17 cellular contexts compared by ENCODE assay signal in the genomic region with DNA sequence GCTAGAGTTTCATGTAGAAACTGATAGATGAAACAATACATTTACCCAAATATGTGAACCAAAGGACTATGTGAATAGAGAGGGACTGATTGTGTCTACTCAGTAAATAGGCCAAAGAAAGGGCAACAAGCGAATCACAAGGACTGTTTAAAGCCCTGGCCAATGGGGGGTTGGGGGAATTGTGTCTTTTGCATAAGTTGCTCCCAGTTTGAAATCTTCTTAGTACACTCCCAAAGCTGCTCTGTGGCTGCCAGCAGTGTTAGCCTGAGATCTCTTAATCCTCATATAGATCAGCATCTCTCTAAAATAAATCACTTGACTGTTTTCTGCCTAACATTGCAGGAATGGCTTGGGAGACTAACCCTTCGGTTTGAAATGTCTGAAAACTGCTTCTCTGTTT.
DNase-seq lines count a peak whose midpoint lies in the region; ATAC-seq, FAIRE-seq and TF ChIP-seq lines count a peak whose summit lies in the region.
"Had no signal": no experiment of that assay in that cellular context is flagged by ENCODE, and none has a peak within 500 bp of the region (broad histone marks: within the 10 kb centered on the region; RNA-seq: fewer than 3 reads in every experiment).

No MANE protein-coding gene starts in this region.

- no peaks in the 10 kb centered on the region for H3K27me3 Mint-ChIP-seq in CD4-positive, CD25-positive, alpha-beta regulatory T cell
- H3K27me3 Mint-ChIP-seq in GM23338 (ENCODE audit: insufficient read depth, low read depth, poor library complexity) (no peaks in the 10 kb centered on the region), neural progenitor cell (ENCODE audit: insufficient read depth, low read depth) (no peaks in the 10 kb centered on the region)
- H3K27me3 Mint-ChIP-seq: B cell; CD4-positive, alpha-beta memory T cell had no signal

- H3K4me1 ChIP-seq in CD4-positive, CD25-positive, alpha-beta regulatory T cell (ENCODE audit: control insufficient read depth, insufficient read depth, low read length, poor library complexity, severe bottlenecking) = peaks cover 45% of the 10 kb centered on the region
- H3K4me1 ChIP-seq in GM23338 (ENCODE audit: insufficient read depth) (peaks cover 8% of the 10 kb centered on the region), neural progenitor cell (peaks cover 10% of the 10 kb centered on the region), heart left ventricle (peaks cover 0 to 14% (median 0%) of the 10 kb centered on the region in 12 donors)

- H3K9me3 ChIP-seq in CD4-positive, CD25-positive, alpha-beta regulatory T cell (ENCODE audit: control insufficient read depth in 2 of 2, low read length in 2 of 2) = no peaks in the 10 kb centered on the region
- H3K9me3 ChIP-seq in WERI-Rb-1 (ENCODE audit: severe bottlenecking) = no peaks in the 10 kb centered on the region
- no peaks in the 10 kb centered on the region for H3K9me3 ChIP-seq in neural progenitor cell (ENCODE audit: low read depth)
- H3K9me3 ChIP-seq in heart left ventricle = no peaks in the 10 kb centered on the region

- intact Hi-C loops in heart left ventricle (cut with DNase I) = no loop called here
- intact Hi-C loops in cardiac septum (cut with DNase I) = no loop called here

- no peaks in the 10 kb centered on the region for H3K79me2 ChIP-seq in GM23338 (replicated peaks; ENCODE audit: insufficient read depth)
- H3K79me2 ChIP-seq in neural progenitor cell (ENCODE audit: low read depth) = no peaks in the 10 kb centered on the region

- H4K20me1 ChIP-seq in GM23338 (replicated peaks; ENCODE audit: insufficient read depth) = no peaks in the 10 kb centered on the region
- H4K20me1 ChIP-seq in neural progenitor cell (ENCODE audit: low read depth) = no peaks in the 10 kb centered on the region

- no peaks in the 10 kb centered on the region for H3K36me3 Mint-ChIP-seq in CD4-positive, CD25-positive, alpha-beta regulatory T cell
- H3K36me3 Mint-ChIP-seq in GM23338 (ENCODE audit: low read depth) = no peaks in the 10 kb centered on the region
- H3K36me3 Mint-ChIP-seq in neural progenitor cell = no peaks in the 10 kb centered on the region
- H3K36me3 Mint-ChIP-seq: CD4-positive, alpha-beta memory T cell had no signal

- H3K36me3 ChIP-seq in CD4-positive, CD25-positive, alpha-beta regulatory T cell (ENCODE audit: control insufficient read depth, insufficient read depth, low read length) = no peaks in the 10 kb centered on the region
- H3K36me3 ChIP-seq in GM23338 (ENCODE audit: insufficient read depth) = no peaks in the 10 kb centered on the region
- no peaks in the 10 kb centered on the region for H3K36me3 ChIP-seq in WERI-Rb-1
- H3K36me3 ChIP-seq in neural progenitor cell = no peaks in the 10 kb centered on the region
- H3K36me3 ChIP-seq in heart left ventricle = no peaks in the 10 kb centered on the region

- H3K4me3 Mint-ChIP-seq in CD4-positive, CD25-positive, alpha-beta regulatory T cell = peak overlapping the region in 1 of 4 donors; percentile 10
- H3K4me3 Mint-ChIP-seq in GM23338 (no peak overlapping the region), neural progenitor cell (no peak overlapping the region)
- H3K4me3 Mint-ChIP-seq: B cell; CD4-positive, alpha-beta memory T cell; HFFc6 had no signal

- H3K4me2 ChIP-seq in GM23338 (no peak overlapping the region), neural progenitor cell (peak overlapping the region; percentile 3)

- no peak overlapping the region for H3K27ac Mint-ChIP-seq in CD4-positive, CD25-positive, alpha-beta regulatory T cell
- H3K27ac Mint-ChIP-seq in GM23338 (no peak overlapping the region), neural progenitor cell (no peak overlapping the region)
- H3K27ac Mint-ChIP-seq: B cell, HFFc6 had no signal

- H3F3A ChIP-seq in GM23338 (replicated peaks; ENCODE audit: low read depth) = no peaks in the 10 kb centered on the region
- no peaks in the 10 kb centered on the region for H3F3A ChIP-seq in neural progenitor cell (ENCODE audit: low read depth)

- peaks cover 20 to 36% (median 25%) of the 10 kb centered on the region in 4 donors for H3K4me1 Mint-ChIP-seq in CD4-positive, CD25-positive, alpha-beta regulatory T cell
- H3K4me1 Mint-ChIP-seq in GM23338 (peaks cover 12% of the 10 kb centered on the region; the same call in 2 of the 3 replicates), neural progenitor cell (peaks cover 6% of the 10 kb centered on the region)
- H3K4me1 Mint-ChIP-seq: B cell had no signal

- no peak for DNase-seq in CD4-positive, CD25-positive, alpha-beta regulatory T cell
- DNase-seq in GM23338 (ENCODE audit: low spot score) (no peak), WERI-Rb-1 (peak; percentile 85), neural progenitor cell (ENCODE audit: low spot score) (peak; percentile 50), heart left ventricle (no peak), cardiac septum (ENCODE audit: low spot score) (no peak), GM12891 (ENCODE audit: insufficient read length, low spot score) (no peak)
- DNase-seq: ACHN; C1 segment of cervical spinal cord; CD4-positive, alpha-beta memory T cell; DND-41; GDM1; HCEC 1CT; HFFc6 had no signal

- H3K9me3 Mint-ChIP-seq in CD4-positive, CD25-positive, alpha-beta regulatory T cell = peaks cover 0 to 2% (median 0%) of the 10 kb centered on the region in 7 donors
- H3K9me3 Mint-ChIP-seq in GM23338 (no peaks in the 10 kb centered on the region), neural progenitor cell (no peaks in the 10 kb centered on the region)
- H3K9me3 Mint-ChIP-seq: CD4-positive, alpha-beta memory T cell had no signal

- 0 out of 2 replicates have a peak overlapping the region, but pooled peaks have one; percentile 12 for H2AFZ ChIP-seq in GM23338
- H2AFZ ChIP-seq in neural progenitor cell (replicated peaks) = peak overlapping the region; percentile 66

- H3K9me2 ChIP-seq in GM23338 (ENCODE audit: insufficient read depth) = peaks cover 15% of the 10 kb centered on the region; the same call in 1 of the 2 replicates

- H3K4me3 ChIP-seq in CD4-positive, CD25-positive, alpha-beta regulatory T cell (ENCODE audit: low read depth, low read length) = peak overlapping the region; percentile 32
- H3K4me3 ChIP-seq in GM23338 (no peak overlapping the region), WERI-Rb-1 (ENCODE audit: low read depth, low read length) (no peak overlapping the region), neural progenitor cell (no peak overlapping the region), heart left ventricle (no peak overlapping the region)

- TF ChIP-seq POLR2A in heart left ventricle (IDR thresholded peaks at IDR 0.05) (no peak), GM12891 (IDR thresholded peaks at IDR 0.05; ENCODE audit: low read depth, low read length) (no peak)

- ATAC-seq in CD4-positive, CD25-positive, alpha-beta regulatory T cell (ENCODE audit: low read depth in 2 of 2) = no peak
- ATAC-seq in GM23338 (peak; percentile 32; the same call in 2 of the 3 replicates), heart left ventricle (no peak)
- ATAC-seq: HepG2 had no signal

- no peak for FAIRE-seq in GM12891 (lab: Jason Lieb, UNC)
- FAIRE-seq: HepG2, HTR-8/SVneo had no signal

- 81 to 92% (median 85%) methylated on average over 2 of the region's 2 CpGs for WGBS in heart left ventricle, 4 donors

- H3K9ac ChIP-seq in neural progenitor cell = no peak overlapping the region

- TF ChIP-seq CTCF in GM23338 (conservative IDR thresholded peaks at IDR 0.05; ENCODE audit: low read depth in 2 of 2) = no peak
- TF ChIP-seq CTCF in WERI-Rb-1 (IDR thresholded peaks at IDR 0.05; ENCODE audit: low read depth, low read length) = no peak
- no peak for TF ChIP-seq CTCF in neural progenitor cell (IDR thresholded peaks at IDR 0.05)
- no peak for TF ChIP-seq CTCF in heart left ventricle (IDR thresholded peaks at IDR 0.05)

- peak overlapping the region; percentile 60 for H3K27ac ChIP-seq in CD4-positive, CD25-positive, alpha-beta regulatory T cell (ENCODE audit: insufficient read depth, low read length, poor library complexity, severe bottlenecking)
- H3K27ac ChIP-seq in GM23338 (ENCODE audit: low read depth) = no peak overlapping the region
- H3K27ac ChIP-seq in WERI-Rb-1 = no peak overlapping the region
- H3K27ac ChIP-seq in neural progenitor cell = no peak overlapping the region
- H3K27ac ChIP-seq in heart left ventricle = no peak overlapping the region

- H3K27me3 ChIP-seq in CD4-positive, CD25-positive, alpha-beta regulatory T cell (ENCODE audit: control insufficient read depth, insufficient read depth, low read length) = no peaks in the 10 kb centered on the region
- H3K27me3 ChIP-seq in GM23338 (ENCODE audit: insufficient read depth) (no peaks in the 10 kb centered on the region), WERI-Rb-1 (ENCODE audit: insufficient read depth, low read depth, severe bottlenecking) (no peaks in the 10 kb centered on the region), neural progenitor cell (no peaks in the 10 kb centered on the region), heart left ventricle (no peaks in the 10 kb centered on the region)

TF ChIP-seq in GM23338, 12 proteins besides CTCF, POLR2A, EP300 and RAD21 (continues in another document):
- TF ChIP-seq STAT1 (IDR thresholded peaks at IDR 0.05; ENCODE audit: unreplicated experiment) = no peak
- TF ChIP-seq EZH2phosphoT487 (IDR thresholded peaks at IDR 0.05; ENCODE audit: unreplicated experiment) = no peak
- no peak for TF ChIP-seq JUNB (IDR thresholded peaks at IDR 0.05; ENCODE audit: unreplicated experiment)
- no peak for TF ChIP-seq CREB1 (CRISPR knock-in tag; IDR thresholded peaks at IDR 0.05; ENCODE audit: low read depth)
- TF ChIP-seq ZNF331 (CRISPR knock-in tag; IDR thresholded peaks at IDR 0.05; ENCODE audit: low read depth) = no peak

TF ChIP-seq in GM12891, 5 proteins besides CTCF, POLR2A, EP300 and RAD21:
- no peak for TF ChIP-seq POU2F2 (IDR thresholded peaks at IDR 0.05; ENCODE audit: low read depth, low read length)
- TF ChIP-seq PAX5 (IDR thresholded peaks at IDR 0.05; ENCODE audit: insufficient read depth, low read length, severe bottlenecking) = no peak
- TF ChIP-seq SPI1 (IDR thresholded peaks at IDR 0.05; ENCODE audit: low read depth, low read length) = no peak
- no peak for TF ChIP-seq TAF1 (IDR thresholded peaks at IDR 0.05; ENCODE audit: low read depth, low read length)

Comparison
In these comparisons a context has a peak if more than half of its experiments do, and no peak if none do; other contexts are left out.
1. DNase-seq: peak in WERI-Rb-1 (single experiment) and neural progenitor cell (single experiment); none in CD4-positive, CD25-positive, alpha-beta regulatory T cell (0 of 3), GM23338 (single experiment), heart left ventricle (0 of 5), cardiac septum (single experiment) and GM12891 (single experiment).